In genomic region chr2:175576270-175576669, GRCh38 we compare ENCODE assay signal across 23 cellular contexts.
A peak's percentile ranks its signal among the peaks of the same experiment; 100 is the strongest.
DNase-seq lines count a peak whose midpoint lies in the region; ATAC-seq and TF ChIP-seq lines count a peak whose summit lies in the region.
"Had no signal": no experiment of that assay in that cellular context is flagged by ENCODE, and none has a peak within 500 bp of the region (broad histone marks: within the 10 kb centered on the region; RNA-seq: fewer than 3 reads in every experiment).

No MANE protein-coding gene starts in this region.

- peaks cover 31 to 38% of the 10 kb centered on the region in 2 donors for H3K4me1 Mint-ChIP-seq in immature natural killer cell
- H3K4me1 Mint-ChIP-seq: CD4-positive, alpha-beta memory T cell had no signal

- H3K27me3 ChIP-seq in BLaER1 treated with 17β-estradiol and CSF1 and Interleukin-3, amounts not matched to agents 10 nM and 100 nM: no peaks in the 10 kb centered on the region
- H3K27me3 ChIP-seq: adrenal gland, foreskin keratinocyte, uterus had no signal

- H3K27ac ChIP-seq in BLaER1 treated with 17β-estradiol and CSF1 and Interleukin-3, amounts not matched to agents 10 nM and 100 nM: peak overlapping the region in 5 of 11 experiments; percentile 7 to 67 (median 45); a peak in 9 of 22 replicates
- H3K27ac ChIP-seq in coronary artery: no peak overlapping the region
- H3K27ac ChIP-seq: adrenal gland, foreskin keratinocyte, uterus had no signal

- H3K27ac Mint-ChIP-seq in immature natural killer cell: peak overlapping the region; percentile 83 to 95 (median 90)
- H3K27ac Mint-ChIP-seq: CD4-positive, alpha-beta memory T cell; dendritic cell treated with granulocyte-macrophage colony-stimulating factor and Interleukin-4, amounts not matched to agents 40 ng/mL and 50 ng/mL, for 4 days had no signal

- H4K20me1 ChIP-seq in BLaER1 treated with 17β-estradiol and CSF1 and Interleukin-3, amounts not matched to agents 10 nM and 100 nM: no peaks in the 10 kb centered on the region

- no peak overlapping the region for H3K4me3 ChIP-seq in BLaER1 treated with 17β-estradiol and CSF1 and Interleukin-3, amounts not matched to agents 10 nM and 100 nM
- no peak overlapping the region for H3K4me3 ChIP-seq in coronary artery
- H3K4me3 ChIP-seq: adrenal gland, uterus had no signal

- peaks cover 0 to 10% (median 0%) of the 10 kb centered on the region in 3 donors for H3K36me3 Mint-ChIP-seq in immature natural killer cell
- H3K36me3 Mint-ChIP-seq: CD4-positive, alpha-beta memory T cell had no signal

- H3K9ac ChIP-seq in BLaER1 treated with 17β-estradiol and CSF1 and Interleukin-3, amounts not matched to agents 10 nM and 100 nM: peak overlapping the region in 3 of 11 experiments; percentile 29 to 48 (median 44); a peak in 4 of 22 replicates

- peak overlapping the region; percentile 62 to 81 (median 76) for H3K4me3 Mint-ChIP-seq in immature natural killer cell
- H3K4me3 Mint-ChIP-seq: dendritic cell treated with granulocyte-macrophage colony-stimulating factor and Interleukin-4, amounts not matched to agents 40 ng/mL and 50 ng/mL, for 4 days had no signal

- H3K9me3 Mint-ChIP-seq in immature natural killer cell: no peaks in the 10 kb centered on the region
- H3K9me3 Mint-ChIP-seq: dendritic cell treated with granulocyte-macrophage colony-stimulating factor and Interleukin-4, amounts not matched to agents 40 ng/mL and 50 ng/mL, for 4 days had no signal

- H3K36me3 ChIP-seq in BLaER1 treated with 17β-estradiol and CSF1 and Interleukin-3, amounts not matched to agents 10 nM and 100 nM: no peaks in the 10 kb centered on the region
- H3K36me3 ChIP-seq: adrenal gland, uterus had no signal

- H3K4me1 ChIP-seq in BLaER1 treated with 17β-estradiol and CSF1 and Interleukin-3, amounts not matched to agents 10 nM and 100 nM: peaks cover 24 to 49% (median 35%) of the 10 kb centered on the region in 10 experiments
- H3K4me1 ChIP-seq: adrenal gland, foreskin keratinocyte, uterus had no signal

- peak; percentile 3 for ATAC-seq in GM21381 (IDR thresholded peaks at IDR 0.05; ENCODE audit: unreplicated experiment)
- peak; percentile 7 for ATAC-seq in HG03378 (IDR thresholded peaks at IDR 0.05; ENCODE audit: unreplicated experiment)
- ATAC-seq: foreskin keratinocyte had no signal

- no peaks in the 10 kb centered on the region for H3K9me3 ChIP-seq in BLaER1 treated with 17β-estradiol and CSF1 and Interleukin-3, amounts not matched to agents 10 nM and 100 nM (replicated peaks in 1 of 11)
- H3K9me3 ChIP-seq: adrenal gland, uterus had no signal

- DNase-seq in immature natural killer cell (no peak), coronary artery (ENCODE audit: low spot score) (no peak), hepatic stellate cell (ENCODE audit: low spot score) (no peak)
- no peak for DNase-seq in stimulated activated CD4-positive, alpha-beta T cell treated with anti-CD3 and anti-CD28 coated beads, Interleukin-1b, Interleukin-23, amount 100 ng/mL, for 48 hours
- no peak for DNase-seq in activated CD8-positive, alpha-beta memory T cell treated with anti-CD3 and anti-CD28 coated beads, Interleukin-2, amount 50 U/mL, for 48 hours
- DNase-seq: ACHN; activated CD4-positive, alpha-beta T cell treated with anti-CD3 and anti-CD28 coated beads for 4 hours; activated effector memory CD4-positive, alpha-beta T cell treated with Interleukin-2 at 50 U/mL for 16 hours; adrenal gland; CD4-positive, alpha-beta memory T cell; foreskin keratinocyte; GOT3; hypothalamus; mammary epithelial cell; NCI-H1105; posterior cingulate gyrus; stimulated activated CD4-positive, alpha-beta T cell treated with anti-CD3 and anti-CD28 coated beads, Interleukin-2, amount 100 ng/mL, for 24 hours; SW 1271; uterus had no signal

- H3K4me2 ChIP-seq in BLaER1 treated with 17β-estradiol and CSF1 and Interleukin-3, amounts not matched to agents 10 nM and 100 nM: peak overlapping the region; percentile 52 to 78 (median 67)

- peaks cover 23 to 26% (median 25%) of the 10 kb centered on the region in 3 donors for H3K27me3 Mint-ChIP-seq in immature natural killer cell (ENCODE audit: low read depth in 3 of 3)

- TF ChIP-seq CTCF in coronary artery (IDR thresholded peaks at IDR 0.05): no peak
